In the genomic region with DNA sequence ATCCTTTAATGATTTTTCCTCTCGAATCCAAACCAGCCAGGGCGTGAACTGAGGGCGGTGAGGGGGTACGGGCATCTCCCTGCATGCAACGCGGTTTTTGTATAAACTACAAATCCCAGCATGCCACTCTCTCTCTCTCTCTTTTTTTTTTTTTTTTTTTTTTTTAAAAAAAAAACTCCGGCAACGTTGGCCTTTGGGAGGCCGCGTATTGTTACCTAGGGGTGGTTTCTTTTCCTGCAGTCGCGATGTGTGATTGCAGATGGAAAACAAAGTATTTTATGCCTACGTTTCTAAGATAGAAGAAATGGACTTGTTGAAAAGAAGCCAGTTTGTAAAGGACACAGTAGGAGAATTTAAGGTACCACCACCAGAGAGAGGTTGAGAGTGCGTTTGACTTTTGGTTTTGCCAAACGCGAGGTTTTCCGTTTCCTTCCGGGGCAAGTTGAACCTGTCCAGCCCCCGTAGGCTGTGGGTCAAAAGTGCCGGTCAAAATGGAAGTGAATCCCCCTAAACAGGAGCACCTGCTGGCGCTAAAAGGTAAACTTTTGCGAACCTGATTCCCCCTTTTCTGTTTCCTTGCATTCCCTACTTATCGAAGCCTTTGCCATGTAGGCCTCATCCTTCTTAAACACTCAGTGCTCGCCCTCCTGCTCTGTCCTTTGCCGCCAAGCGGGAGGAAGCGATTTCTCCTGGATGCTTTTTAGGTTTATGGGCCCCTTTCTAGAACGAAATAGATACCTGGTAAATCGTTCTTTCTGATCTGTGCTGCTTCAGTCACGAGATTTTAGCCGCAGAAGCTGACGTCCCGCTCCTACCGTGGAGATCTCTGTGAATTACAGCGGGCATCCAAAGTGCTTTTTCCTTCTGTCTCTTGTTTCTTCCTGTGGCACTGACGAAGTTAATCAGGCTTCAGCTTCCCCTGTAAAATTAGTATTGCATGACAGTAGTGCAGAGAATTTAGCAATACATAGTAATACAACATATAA, we compare ENCODE assay signal across 1 cellular context.
TF ChIP-seq lines count a peak whose summit lies in the region.

A gene with protein sequence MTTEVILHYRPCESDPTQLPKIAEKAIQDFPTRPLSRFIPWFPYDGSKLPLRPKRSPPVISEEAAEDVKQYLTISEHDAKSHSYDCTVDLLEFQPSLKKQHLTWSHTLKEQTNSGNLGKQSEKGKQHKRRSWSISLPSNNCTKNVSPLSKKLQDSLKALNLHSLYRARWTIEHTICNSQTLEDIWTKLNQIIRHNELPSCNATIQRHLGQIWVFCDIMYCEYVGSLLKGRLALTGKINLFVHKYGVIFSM (plus strand): TSS at position 458 of the 986 bp plus-strand sequence. CDS start 4,561 bp downstream, outside the sequence.
A gene with protein sequence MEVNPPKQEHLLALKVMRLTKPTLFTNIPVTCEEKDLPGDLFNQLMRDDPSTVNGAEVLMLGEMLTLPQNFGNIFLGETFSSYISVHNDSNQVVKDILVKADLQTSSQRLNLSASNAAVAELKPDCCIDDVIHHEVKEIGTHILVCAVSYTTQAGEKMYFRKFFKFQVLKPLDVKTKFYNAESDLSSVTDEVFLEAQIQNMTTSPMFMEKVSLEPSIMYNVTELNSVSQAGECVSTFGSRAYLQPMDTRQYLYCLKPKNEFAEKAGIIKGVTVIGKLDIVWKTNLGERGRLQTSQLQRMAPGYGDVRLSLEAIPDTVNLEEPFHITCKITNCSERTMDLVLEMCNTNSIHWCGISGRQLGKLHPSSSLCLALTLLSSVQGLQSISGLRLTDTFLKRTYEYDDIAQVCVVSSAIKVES (plus strand): TSS at position 458 of the 986 bp plus-strand sequence. CDS start 34 bp downstream, at position 492.

TF ChIP-seq in K562, 482 proteins besides CTCF, POLR2A, EP300 and RAD21 (continued from another document and continues in another):
- TF ChIP-seq, protein P1, sequence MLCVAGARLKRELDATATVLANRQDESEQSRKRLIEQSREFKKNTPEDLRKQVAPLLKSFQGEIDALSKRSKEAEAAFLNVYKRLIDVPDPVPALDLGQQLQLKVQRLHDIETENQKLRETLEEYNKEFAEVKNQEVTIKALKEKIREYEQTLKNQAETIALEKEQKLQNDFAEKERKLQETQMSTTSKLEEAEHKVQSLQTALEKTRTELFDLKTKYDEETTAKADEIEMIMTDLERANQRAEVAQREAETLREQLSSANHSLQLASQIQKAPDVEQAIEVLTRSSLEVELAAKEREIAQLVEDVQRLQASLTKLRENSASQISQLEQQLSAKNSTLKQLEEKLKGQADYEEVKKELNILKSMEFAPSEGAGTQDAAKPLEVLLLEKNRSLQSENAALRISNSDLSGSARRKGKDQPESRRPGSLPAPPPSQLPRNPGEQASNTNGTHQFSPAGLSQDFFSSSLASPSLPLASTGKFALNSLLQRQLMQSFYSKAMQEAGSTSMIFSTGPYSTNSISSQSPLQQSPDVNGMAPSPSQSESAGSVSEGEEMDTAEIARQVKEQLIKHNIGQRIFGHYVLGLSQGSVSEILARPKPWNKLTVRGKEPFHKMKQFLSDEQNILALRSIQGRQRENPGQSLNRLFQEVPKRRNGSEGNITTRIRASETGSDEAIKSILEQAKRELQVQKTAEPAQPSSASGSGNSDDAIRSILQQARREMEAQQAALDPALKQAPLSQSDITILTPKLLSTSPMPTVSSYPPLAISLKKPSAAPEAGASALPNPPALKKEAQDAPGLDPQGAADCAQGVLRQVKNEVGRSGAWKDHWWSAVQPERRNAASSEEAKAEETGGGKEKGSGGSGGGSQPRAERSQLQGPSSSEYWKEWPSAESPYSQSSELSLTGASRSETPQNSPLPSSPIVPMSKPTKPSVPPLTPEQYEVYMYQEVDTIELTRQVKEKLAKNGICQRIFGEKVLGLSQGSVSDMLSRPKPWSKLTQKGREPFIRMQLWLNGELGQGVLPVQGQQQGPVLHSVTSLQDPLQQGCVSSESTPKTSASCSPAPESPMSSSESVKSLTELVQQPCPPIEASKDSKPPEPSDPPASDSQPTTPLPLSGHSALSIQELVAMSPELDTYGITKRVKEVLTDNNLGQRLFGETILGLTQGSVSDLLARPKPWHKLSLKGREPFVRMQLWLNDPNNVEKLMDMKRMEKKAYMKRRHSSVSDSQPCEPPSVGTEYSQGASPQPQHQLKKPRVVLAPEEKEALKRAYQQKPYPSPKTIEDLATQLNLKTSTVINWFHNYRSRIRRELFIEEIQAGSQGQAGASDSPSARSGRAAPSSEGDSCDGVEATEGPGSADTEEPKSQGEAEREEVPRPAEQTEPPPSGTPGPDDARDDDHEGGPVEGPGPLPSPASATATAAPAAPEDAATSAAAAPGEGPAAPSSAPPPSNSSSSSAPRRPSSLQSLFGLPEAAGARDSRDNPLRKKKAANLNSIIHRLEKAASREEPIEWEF (CRISPR knock-in tag; IDR thresholded peaks at IDR 0.05): no peak
- TF ChIP-seq MIER1 (IDR thresholded peaks at IDR 0.05; ENCODE audit: low read depth): no peak
- TF ChIP-seq TAF9B (IDR thresholded peaks at IDR 0.05; ENCODE audit: partially characterized antibody): no peak
- TF ChIP-seq, protein P2, sequence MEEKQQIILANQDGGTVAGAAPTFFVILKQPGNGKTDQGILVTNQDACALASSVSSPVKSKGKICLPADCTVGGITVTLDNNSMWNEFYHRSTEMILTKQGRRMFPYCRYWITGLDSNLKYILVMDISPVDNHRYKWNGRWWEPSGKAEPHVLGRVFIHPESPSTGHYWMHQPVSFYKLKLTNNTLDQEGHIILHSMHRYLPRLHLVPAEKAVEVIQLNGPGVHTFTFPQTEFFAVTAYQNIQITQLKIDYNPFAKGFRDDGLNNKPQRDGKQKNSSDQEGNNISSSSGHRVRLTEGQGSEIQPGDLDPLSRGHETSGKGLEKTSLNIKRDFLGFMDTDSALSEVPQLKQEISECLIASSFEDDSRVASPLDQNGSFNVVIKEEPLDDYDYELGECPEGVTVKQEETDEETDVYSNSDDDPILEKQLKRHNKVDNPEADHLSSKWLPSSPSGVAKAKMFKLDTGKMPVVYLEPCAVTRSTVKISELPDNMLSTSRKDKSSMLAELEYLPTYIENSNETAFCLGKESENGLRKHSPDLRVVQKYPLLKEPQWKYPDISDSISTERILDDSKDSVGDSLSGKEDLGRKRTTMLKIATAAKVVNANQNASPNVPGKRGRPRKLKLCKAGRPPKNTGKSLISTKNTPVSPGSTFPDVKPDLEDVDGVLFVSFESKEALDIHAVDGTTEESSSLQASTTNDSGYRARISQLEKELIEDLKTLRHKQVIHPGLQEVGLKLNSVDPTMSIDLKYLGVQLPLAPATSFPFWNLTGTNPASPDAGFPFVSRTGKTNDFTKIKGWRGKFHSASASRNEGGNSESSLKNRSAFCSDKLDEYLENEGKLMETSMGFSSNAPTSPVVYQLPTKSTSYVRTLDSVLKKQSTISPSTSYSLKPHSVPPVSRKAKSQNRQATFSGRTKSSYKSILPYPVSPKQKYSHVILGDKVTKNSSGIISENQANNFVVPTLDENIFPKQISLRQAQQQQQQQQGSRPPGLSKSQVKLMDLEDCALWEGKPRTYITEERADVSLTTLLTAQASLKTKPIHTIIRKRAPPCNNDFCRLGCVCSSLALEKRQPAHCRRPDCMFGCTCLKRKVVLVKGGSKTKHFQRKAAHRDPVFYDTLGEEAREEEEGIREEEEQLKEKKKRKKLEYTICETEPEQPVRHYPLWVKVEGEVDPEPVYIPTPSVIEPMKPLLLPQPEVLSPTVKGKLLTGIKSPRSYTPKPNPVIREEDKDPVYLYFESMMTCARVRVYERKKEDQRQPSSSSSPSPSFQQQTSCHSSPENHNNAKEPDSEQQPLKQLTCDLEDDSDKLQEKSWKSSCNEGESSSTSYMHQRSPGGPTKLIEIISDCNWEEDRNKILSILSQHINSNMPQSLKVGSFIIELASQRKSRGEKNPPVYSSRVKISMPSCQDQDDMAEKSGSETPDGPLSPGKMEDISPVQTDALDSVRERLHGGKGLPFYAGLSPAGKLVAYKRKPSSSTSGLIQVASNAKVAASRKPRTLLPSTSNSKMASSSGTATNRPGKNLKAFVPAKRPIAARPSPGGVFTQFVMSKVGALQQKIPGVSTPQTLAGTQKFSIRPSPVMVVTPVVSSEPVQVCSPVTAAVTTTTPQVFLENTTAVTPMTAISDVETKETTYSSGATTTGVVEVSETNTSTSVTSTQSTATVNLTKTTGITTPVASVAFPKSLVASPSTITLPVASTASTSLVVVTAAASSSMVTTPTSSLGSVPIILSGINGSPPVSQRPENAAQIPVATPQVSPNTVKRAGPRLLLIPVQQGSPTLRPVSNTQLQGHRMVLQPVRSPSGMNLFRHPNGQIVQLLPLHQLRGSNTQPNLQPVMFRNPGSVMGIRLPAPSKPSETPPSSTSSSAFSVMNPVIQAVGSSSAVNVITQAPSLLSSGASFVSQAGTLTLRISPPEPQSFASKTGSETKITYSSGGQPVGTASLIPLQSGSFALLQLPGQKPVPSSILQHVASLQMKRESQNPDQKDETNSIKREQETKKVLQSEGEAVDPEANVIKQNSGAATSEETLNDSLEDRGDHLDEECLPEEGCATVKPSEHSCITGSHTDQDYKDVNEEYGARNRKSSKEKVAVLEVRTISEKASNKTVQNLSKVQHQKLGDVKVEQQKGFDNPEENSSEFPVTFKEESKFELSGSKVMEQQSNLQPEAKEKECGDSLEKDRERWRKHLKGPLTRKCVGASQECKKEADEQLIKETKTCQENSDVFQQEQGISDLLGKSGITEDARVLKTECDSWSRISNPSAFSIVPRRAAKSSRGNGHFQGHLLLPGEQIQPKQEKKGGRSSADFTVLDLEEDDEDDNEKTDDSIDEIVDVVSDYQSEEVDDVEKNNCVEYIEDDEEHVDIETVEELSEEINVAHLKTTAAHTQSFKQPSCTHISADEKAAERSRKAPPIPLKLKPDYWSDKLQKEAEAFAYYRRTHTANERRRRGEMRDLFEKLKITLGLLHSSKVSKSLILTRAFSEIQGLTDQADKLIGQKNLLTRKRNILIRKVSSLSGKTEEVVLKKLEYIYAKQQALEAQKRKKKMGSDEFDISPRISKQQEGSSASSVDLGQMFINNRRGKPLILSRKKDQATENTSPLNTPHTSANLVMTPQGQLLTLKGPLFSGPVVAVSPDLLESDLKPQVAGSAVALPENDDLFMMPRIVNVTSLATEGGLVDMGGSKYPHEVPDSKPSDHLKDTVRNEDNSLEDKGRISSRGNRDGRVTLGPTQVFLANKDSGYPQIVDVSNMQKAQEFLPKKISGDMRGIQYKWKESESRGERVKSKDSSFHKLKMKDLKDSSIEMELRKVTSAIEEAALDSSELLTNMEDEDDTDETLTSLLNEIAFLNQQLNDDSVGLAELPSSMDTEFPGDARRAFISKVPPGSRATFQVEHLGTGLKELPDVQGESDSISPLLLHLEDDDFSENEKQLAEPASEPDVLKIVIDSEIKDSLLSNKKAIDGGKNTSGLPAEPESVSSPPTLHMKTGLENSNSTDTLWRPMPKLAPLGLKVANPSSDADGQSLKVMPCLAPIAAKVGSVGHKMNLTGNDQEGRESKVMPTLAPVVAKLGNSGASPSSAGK (IDR thresholded peaks at IDR 0.05): 0 out of 2 replicates have a peak, but pooled peaks have one; percentile 8
- TF ChIP-seq MECOM (CRISPR knock-in tag; IDR thresholded peaks at IDR 0.05): no peak
- TF ChIP-seq, protein P3, sequence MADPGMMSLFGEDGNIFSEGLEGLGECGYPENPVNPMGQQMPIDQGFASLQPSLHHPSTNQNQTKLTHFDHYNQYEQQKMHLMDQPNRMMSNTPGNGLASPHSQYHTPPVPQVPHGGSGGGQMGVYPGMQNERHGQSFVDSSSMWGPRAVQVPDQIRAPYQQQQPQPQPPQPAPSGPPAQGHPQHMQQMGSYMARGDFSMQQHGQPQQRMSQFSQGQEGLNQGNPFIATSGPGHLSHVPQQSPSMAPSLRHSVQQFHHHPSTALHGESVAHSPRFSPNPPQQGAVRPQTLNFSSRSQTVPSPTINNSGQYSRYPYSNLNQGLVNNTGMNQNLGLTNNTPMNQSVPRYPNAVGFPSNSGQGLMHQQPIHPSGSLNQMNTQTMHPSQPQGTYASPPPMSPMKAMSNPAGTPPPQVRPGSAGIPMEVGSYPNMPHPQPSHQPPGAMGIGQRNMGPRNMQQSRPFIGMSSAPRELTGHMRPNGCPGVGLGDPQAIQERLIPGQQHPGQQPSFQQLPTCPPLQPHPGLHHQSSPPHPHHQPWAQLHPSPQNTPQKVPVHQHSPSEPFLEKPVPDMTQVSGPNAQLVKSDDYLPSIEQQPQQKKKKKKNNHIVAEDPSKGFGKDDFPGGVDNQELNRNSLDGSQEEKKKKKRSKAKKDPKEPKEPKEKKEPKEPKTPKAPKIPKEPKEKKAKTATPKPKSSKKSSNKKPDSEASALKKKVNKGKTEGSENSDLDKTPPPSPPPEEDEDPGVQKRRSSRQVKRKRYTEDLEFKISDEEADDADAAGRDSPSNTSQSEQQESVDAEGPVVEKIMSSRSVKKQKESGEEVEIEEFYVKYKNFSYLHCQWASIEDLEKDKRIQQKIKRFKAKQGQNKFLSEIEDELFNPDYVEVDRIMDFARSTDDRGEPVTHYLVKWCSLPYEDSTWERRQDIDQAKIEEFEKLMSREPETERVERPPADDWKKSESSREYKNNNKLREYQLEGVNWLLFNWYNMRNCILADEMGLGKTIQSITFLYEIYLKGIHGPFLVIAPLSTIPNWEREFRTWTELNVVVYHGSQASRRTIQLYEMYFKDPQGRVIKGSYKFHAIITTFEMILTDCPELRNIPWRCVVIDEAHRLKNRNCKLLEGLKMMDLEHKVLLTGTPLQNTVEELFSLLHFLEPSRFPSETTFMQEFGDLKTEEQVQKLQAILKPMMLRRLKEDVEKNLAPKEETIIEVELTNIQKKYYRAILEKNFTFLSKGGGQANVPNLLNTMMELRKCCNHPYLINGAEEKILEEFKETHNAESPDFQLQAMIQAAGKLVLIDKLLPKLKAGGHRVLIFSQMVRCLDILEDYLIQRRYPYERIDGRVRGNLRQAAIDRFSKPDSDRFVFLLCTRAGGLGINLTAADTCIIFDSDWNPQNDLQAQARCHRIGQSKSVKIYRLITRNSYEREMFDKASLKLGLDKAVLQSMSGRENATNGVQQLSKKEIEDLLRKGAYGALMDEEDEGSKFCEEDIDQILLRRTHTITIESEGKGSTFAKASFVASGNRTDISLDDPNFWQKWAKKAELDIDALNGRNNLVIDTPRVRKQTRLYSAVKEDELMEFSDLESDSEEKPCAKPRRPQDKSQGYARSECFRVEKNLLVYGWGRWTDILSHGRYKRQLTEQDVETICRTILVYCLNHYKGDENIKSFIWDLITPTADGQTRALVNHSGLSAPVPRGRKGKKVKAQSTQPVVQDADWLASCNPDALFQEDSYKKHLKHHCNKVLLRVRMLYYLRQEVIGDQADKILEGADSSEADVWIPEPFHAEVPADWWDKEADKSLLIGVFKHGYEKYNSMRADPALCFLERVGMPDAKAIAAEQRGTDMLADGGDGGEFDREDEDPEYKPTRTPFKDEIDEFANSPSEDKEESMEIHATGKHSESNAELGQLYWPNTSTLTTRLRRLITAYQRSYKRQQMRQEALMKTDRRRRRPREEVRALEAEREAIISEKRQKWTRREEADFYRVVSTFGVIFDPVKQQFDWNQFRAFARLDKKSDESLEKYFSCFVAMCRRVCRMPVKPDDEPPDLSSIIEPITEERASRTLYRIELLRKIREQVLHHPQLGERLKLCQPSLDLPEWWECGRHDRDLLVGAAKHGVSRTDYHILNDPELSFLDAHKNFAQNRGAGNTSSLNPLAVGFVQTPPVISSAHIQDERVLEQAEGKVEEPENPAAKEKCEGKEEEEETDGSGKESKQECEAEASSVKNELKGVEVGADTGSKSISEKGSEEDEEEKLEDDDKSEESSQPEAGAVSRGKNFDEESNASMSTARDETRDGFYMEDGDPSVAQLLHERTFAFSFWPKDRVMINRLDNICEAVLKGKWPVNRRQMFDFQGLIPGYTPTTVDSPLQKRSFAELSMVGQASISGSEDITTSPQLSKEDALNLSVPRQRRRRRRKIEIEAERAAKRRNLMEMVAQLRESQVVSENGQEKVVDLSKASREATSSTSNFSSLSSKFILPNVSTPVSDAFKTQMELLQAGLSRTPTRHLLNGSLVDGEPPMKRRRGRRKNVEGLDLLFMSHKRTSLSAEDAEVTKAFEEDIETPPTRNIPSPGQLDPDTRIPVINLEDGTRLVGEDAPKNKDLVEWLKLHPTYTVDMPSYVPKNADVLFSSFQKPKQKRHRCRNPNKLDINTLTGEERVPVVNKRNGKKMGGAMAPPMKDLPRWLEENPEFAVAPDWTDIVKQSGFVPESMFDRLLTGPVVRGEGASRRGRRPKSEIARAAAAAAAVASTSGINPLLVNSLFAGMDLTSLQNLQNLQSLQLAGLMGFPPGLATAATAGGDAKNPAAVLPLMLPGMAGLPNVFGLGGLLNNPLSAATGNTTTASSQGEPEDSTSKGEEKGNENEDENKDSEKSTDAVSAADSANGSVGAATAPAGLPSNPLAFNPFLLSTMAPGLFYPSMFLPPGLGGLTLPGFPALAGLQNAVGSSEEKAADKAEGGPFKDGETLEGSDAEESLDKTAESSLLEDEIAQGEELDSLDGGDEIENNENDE (IDR thresholded peaks at IDR 0.05; ENCODE audit: low read depth, low read length): no peak
- TF ChIP-seq CREBBP (IDR thresholded peaks at IDR 0.05; ENCODE audit: low read depth, low read length): no peak
